1 cellular context compared by ENCODE assay signal in genomic region chr11:60145677-60146076, GRCh38.
TF ChIP-seq lines count a peak whose summit lies in the region.

No MANE protein-coding gene starts in this region.

TF ChIP-seq in H1, 55 proteins besides CTCF, POLR2A, EP300 and RAD21 (continued from another document):
- no peak for TF ChIP-seq KDM4A (IDR thresholded peaks at IDR 0.05; ENCODE audit: low read depth, low read length, severe bottlenecking)
- TF ChIP-seq CBX5 (IDR thresholded peaks at IDR 0.05; ENCODE audit: low read depth, low read length): no peak
TF ChIP-seq in H1: peak in this region for 0.
